8 cellular contexts compared by ENCODE assay signal in genomic region chr16:69339289-69340094, GRCh38. TPM values are rescaled to one million over a fixed set of nuclear protein-coding genes. Genes with fewer than 3 reads are reported as not detected.
DNase-seq lines count a peak whose midpoint lies in the region; FAIRE-seq and TF ChIP-seq lines count a peak whose summit lies in the region.

A gene with protein sequence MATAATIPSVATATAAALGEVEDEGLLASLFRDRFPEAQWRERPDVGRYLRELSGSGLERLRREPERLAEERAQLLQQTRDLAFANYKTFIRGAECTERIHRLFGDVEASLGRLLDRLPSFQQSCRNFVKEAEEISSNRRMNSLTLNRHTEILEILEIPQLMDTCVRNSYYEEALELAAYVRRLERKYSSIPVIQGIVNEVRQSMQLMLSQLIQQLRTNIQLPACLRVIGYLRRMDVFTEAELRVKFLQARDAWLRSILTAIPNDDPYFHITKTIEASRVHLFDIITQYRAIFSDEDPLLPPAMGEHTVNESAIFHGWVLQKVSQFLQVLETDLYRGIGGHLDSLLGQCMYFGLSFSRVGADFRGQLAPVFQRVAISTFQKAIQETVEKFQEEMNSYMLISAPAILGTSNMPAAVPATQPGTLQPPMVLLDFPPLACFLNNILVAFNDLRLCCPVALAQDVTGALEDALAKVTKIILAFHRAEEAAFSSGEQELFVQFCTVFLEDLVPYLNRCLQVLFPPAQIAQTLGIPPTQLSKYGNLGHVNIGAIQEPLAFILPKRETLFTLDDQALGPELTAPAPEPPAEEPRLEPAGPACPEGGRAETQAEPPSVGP (minus strand): TSS chr16:69339564. CDS start chr16:69339552, 12 bp downstream.
Gene NIP7 (plus strand): TSS chr16:69339772. CDS start chr16:69339830, 58 bp downstream.

- H3K4me1 Mint-ChIP-seq in activated naive CD4-positive, alpha-beta T cell treated with anti-CD3 and anti-CD28 coated beads for 36 hours (ENCODE audit: low read depth) = peaks cover 53% of the 10 kb centered on the region

- H2AFZ ChIP-seq in neuronal stem cell (ENCODE audit: low read length) = peak within 1 kb of the TSS; percentile 90

- peak within 1 kb of the TSS; percentile 42 for H3K14ac ChIP-seq in neuronal stem cell (ENCODE audit: low read length)

- peaks cover 14% of the 10 kb centered on the region for H3K79me1 ChIP-seq in neuronal stem cell (ENCODE audit: low read depth, low read length)

- H3K36me3 ChIP-seq in GM06990 (ENCODE audit: control insufficient read depth, insufficient read depth, low read length) (peaks cover 9% of the 10 kb centered on the region), neuronal stem cell (replicated peaks in 1 of 2; ENCODE audit: control insufficient read depth in 2 of 2, insufficient read depth in 2 of 2, low read length in 2 of 2) (peaks cover 26 to 76% of the 10 kb centered on the region in 2 donors)

- H3K27me3 ChIP-seq in GM06990 (replicated peaks; ENCODE audit: control insufficient read depth, insufficient read depth, low read length) = no peaks in the 10 kb centered on the region
- no peaks in the 10 kb centered on the region for H3K27me3 ChIP-seq in neuronal stem cell (ENCODE audit: control insufficient read depth in 3 of 3, insufficient read depth in 3 of 3, low read depth in 1 of 3, low read length in 3 of 3)

- peak; percentile 91 for DNase-seq in GM06990 (ENCODE audit: extremely low read depth, insufficient read length)
- peak; percentile 97 for DNase-seq in HFF-Myc (ENCODE audit: extremely low read depth, low read depth)
- DNase-seq in NAMALWA (ENCODE audit: low spot score) = peak; percentile 97
- DNase-seq in SK-N-DZ (ENCODE audit: low spot score) = peak; percentile 99
- DNase-seq in activated naive CD4-positive, alpha-beta T cell treated with anti-CD3 and anti-CD28 coated beads for 36 hours = peak; percentile 96
- peak; percentile 92 to 93 for DNase-seq in frontal cortex (ENCODE audit: low spot score in 2 of 2)
- DNase-seq in neuronal stem cell (ENCODE audit: low spot score) = peak; percentile 97

- H3K9me3 ChIP-seq in neuronal stem cell (replicated peaks in 1 of 2; ENCODE audit: control insufficient read depth in 2 of 2, insufficient read depth in 1 of 2, low read depth in 1 of 2, low read length in 2 of 2) = no peaks in the 10 kb centered on the region

- H2BK120ac ChIP-seq in neuronal stem cell (ENCODE audit: low read depth, low read length) = no peak within 1 kb of the TSS

- H3K4ac ChIP-seq in neuronal stem cell (ENCODE audit: low read length) = peak within 1 kb of the TSS; percentile 89

- H3K27ac Mint-ChIP-seq in activated naive CD4-positive, alpha-beta T cell treated with anti-CD3 and anti-CD28 coated beads for 36 hours = peak within 1 kb of the TSS; percentile 95

- H3K4me2 ChIP-seq in neuronal stem cell (ENCODE audit: insufficient read depth, low read length, poor library complexity, severe bottlenecking) = peak within 1 kb of the TSS; percentile 99

- WGBS in neuronal stem cell (ENCODE audit: extremely low coverage in 2 of 2, insufficient read length in 2 of 2, insufficient replicate concordance in 1 of 2), 2 donors = no CpG with 5 or more reads among the region's 77 CpGs

- peak within 1 kb of the TSS; percentile 71 for H3K27ac ChIP-seq in neuronal stem cell (replicated peaks; ENCODE audit: low read length)

- no peak for FAIRE-seq in frontal cortex (lab: Jason Lieb, UNC)

- CTCF ChIA-PET in activated naive CD4-positive, alpha-beta T cell treated with anti-CD3 and anti-CD28 coated beads for 36 hours (lab: Charles Lee) = interaction anchor here (0.6 to 2.2 kb wide), 8 partner anchors 9 to 415 kb away, joined by 3 to 8 read pairs (median 4); partner anchors contain the start of genes NOB1 and PDF

- H3K36me3 Mint-ChIP-seq in activated naive CD4-positive, alpha-beta T cell treated with anti-CD3 and anti-CD28 coated beads for 36 hours (ENCODE audit: low read depth) = peaks cover 42% of the 10 kb centered on the region

- H3K18ac ChIP-seq in neuronal stem cell (ENCODE audit: low read length) = peak within 1 kb of the TSS; percentile 91

- H3K9ac ChIP-seq in neuronal stem cell (ENCODE audit: low read depth, low read length, poor library complexity) = peak within 1 kb of the TSS; percentile 98

- no peaks in the 10 kb centered on the region for H3K27me3 Mint-ChIP-seq in activated naive CD4-positive, alpha-beta T cell treated with anti-CD3 and anti-CD28 coated beads for 36 hours (ENCODE audit: low read depth)

- intact Hi-C loops in activated naive CD4-positive, alpha-beta T cell treated with anti-CD3 and anti-CD28 coated beads for 36 hours (cut with micrococcal nuclease) = loop anchor here (1.0 to 2.0 kb wide), 5 partner anchors 9 to 415 kb away; partner anchors contain the start of genes NFAT5, NOB1, PDF and TERF2

- no peak within 1 kb of the TSS for H4K8ac ChIP-seq in neuronal stem cell (ENCODE audit: low read depth, low read length)

- H3K4me3 Mint-ChIP-seq in activated naive CD4-positive, alpha-beta T cell treated with anti-CD3 and anti-CD28 coated beads for 36 hours = peak within 1 kb of the TSS; percentile 98

- peak within 1 kb of the TSS; percentile 97 for H3K23ac ChIP-seq in neuronal stem cell (ENCODE audit: low read depth, low read length, poor library complexity)

- peaks cover 7 to 13% of the 10 kb centered on the region in 2 donors for H3K4me1 ChIP-seq in neuronal stem cell (ENCODE audit: control insufficient read depth in 2 of 2, insufficient read depth in 1 of 2, low read depth in 1 of 2, low read length in 2 of 2)

- no peak within 1 kb of the TSS for H2BK12ac ChIP-seq in neuronal stem cell (ENCODE audit: low read length)

- peak within 1 kb of the TSS; percentile 88 for H2BK5ac ChIP-seq in neuronal stem cell (ENCODE audit: low read length)

- TF ChIP-seq CTCF in GM06990 (IDR thresholded peaks at IDR 0.05; ENCODE audit: insufficient read depth, low read length, poor library complexity, severe bottlenecking) (peak; percentile 76), HFF-Myc (IDR thresholded peaks at IDR 0.05; ENCODE audit: low read depth, low read length, missing control alignments) (peak; percentile 71), subcutaneous adipose tissue (IDR thresholded peaks at IDR 0.05; ENCODE audit: low read depth) (no peak)

- no peaks in the 10 kb centered on the region for H3K9me3 Mint-ChIP-seq in activated naive CD4-positive, alpha-beta T cell treated with anti-CD3 and anti-CD28 coated beads for 36 hours

- H4K91ac ChIP-seq in neuronal stem cell (ENCODE audit: low read depth, low read length, poor library complexity) = no peak within 1 kb of the TSS

- H3K4me3 ChIP-seq in GM06990 (replicated peaks; ENCODE audit: low read depth, low read length) (peak within 1 kb of the TSS; percentile 97), HFF-Myc (replicated peaks; ENCODE audit: low read depth, low read length) (peak within 1 kb of the TSS; percentile 99), neuronal stem cell (ENCODE audit: low read length in 2 of 2) (peak within 1 kb of the TSS; percentile 72 to 95)

- no peak within 1 kb of the TSS for H2BK15ac ChIP-seq in neuronal stem cell (ENCODE audit: low read length)

- peak within 1 kb of the TSS; percentile 68 for H2AK5ac ChIP-seq in neuronal stem cell (ENCODE audit: low read depth, low read length)

RNA-seq across cellular contexts. Expression of the first gene that starts in this region (rescaled TPM):
- polyA plus RNA-seq in SK-N-DZ (2014; cell fraction: cytosol; rRNA removed) = 63.1 and 71.4 TPM in 2 replicates
- polyA plus RNA-seq in SK-N-DZ (2014; cell fraction: nucleus; rRNA removed) = 57.0 and 77.8 TPM in 2 replicates
- 10 to 100 TPM; 21.0 to 22.6 TPM for total RNA-seq in activated naive CD4-positive, alpha-beta T cell treated with anti-CD3 and anti-CD28 coated beads for 36 hours
- 41.6 TPM for total RNA-seq in frontal cortex
- 28.2 TPM for polyA plus RNA-seq in neuronal stem cell (2013, experiment 1 of 2)
- polyA plus RNA-seq in neuronal stem cell (2013, experiment 2 of 2) = 27.7 TPM
- 10 to 100 TPM; 27.9 to 40.1 (median 37.5) TPM for total RNA-seq in subcutaneous adipose tissue

RNA-seq across cellular contexts. Expression of gene NIP7, which starts in this region (rescaled TPM):
- polyA plus RNA-seq in SK-N-DZ (2014; cell fraction: cytosol; rRNA removed) = 35.7 and 37.1 TPM in 2 replicates
- polyA plus RNA-seq in SK-N-DZ (2014; cell fraction: nucleus; rRNA removed) = 18.7 and 18.8 TPM in 2 replicates
- total RNA-seq in activated naive CD4-positive, alpha-beta T cell treated with anti-CD3 and anti-CD28 coated beads for 36 hours = 10 to 100 TPM; 35.3 to 36.8 TPM
- 13.0 TPM for total RNA-seq in frontal cortex
- polyA plus RNA-seq in neuronal stem cell (2013, experiment 1 of 2) = 21.6 TPM
- polyA plus RNA-seq in neuronal stem cell (2013, experiment 2 of 2) = 21.4 TPM
- total RNA-seq in subcutaneous adipose tissue = 10 to 100 TPM in 3 of 4 donors, 1 to 10 TPM in 1; 9.2 to 13.2 (median 11.0) TPM

Comparison
In these comparisons a context has a peak if more than half of its experiments do, and no peak if none do; other contexts are left out.
1. Peak in every context shown above with its lines: DNase-seq, H3K4me3 ChIP-seq and H3K27ac ChIP-seq.